Comparison of ENCODE assay signal across 12 cellular contexts in genomic region chr3:13053425-13053824, GRCh38.
"Had no signal": no experiment of that assay in that cellular context is flagged by ENCODE, and none has a peak within 500 bp of the region (broad histone marks: within the 10 kb centered on the region; RNA-seq: fewer than 3 reads in every experiment).

No MANE protein-coding gene starts in this region.

- H3K9me3 ChIP-seq: body of pancreas, psoas muscle had no signal

- H3K27me3 Mint-ChIP-seq: central memory CD8-positive, alpha-beta T cell had no signal

- H3K27ac Mint-ChIP-seq: nephron progenitor cell had no signal

- H3K4me3 Mint-ChIP-seq: central memory CD8-positive, alpha-beta T cell; nephron progenitor cell had no signal

- DNase-seq: activated CD4-positive, alpha-beta T cell treated with anti-CD3 and anti-CD28 coated beads for 1 hour; activated CD4-positive, alpha-beta T cell treated with anti-CD3 and anti-CD28 coated beads, Interleukin-2, amount 50 U/mL, for 4 hours; activated naive CD4-positive, alpha-beta T cell treated with anti-CD3 and anti-CD28 coated beads, Interleukin-2, amount 50 U/mL, for 16 hours; body of pancreas; cortex of kidney; effector CD8-positive, alpha-beta T cell; foreskin fibroblast; glutamatergic neuron; nephron progenitor cell; stimulated activated CD4-positive, alpha-beta T cell treated with anti-CD3 and anti-CD28 coated beads, Interleukin-1b, Interleukin-23, amount 100 ng/mL, for 48 hours had no signal

- H3K4me1 ChIP-seq: body of pancreas, psoas muscle had no signal

- H3K9me3 Mint-ChIP-seq: central memory CD8-positive, alpha-beta T cell; nephron progenitor cell had no signal

- ATAC-seq: body of pancreas, psoas muscle had no signal

- H3K4me3 ChIP-seq: body of pancreas, psoas muscle had no signal

- H3K27ac ChIP-seq: body of pancreas, psoas muscle had no signal

- H3K27me3 ChIP-seq: body of pancreas had no signal
